In the genomic region with DNA sequence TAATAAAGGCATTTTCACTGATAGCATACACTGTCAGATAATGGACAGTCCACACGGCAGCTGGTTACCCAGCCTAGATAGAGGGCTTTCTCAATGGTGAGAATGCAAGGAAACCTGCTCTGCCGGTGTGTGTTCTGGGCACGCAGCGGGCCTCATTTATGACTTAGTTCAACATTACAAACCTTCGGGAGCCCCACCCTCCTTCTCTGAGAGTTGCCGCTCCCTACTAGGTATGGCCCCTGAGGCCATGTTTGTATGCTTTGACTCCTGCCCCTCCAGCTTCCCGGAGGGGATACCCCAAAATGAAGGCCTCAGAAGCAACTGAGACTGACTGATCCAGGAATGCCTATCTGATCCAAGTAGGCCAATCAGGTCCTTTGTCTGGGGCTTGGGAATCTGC, we compare ENCODE assay signal across 21 cellular contexts. TPM values are rescaled to one million over a fixed set of nuclear protein-coding genes. Genes with fewer than 3 reads are reported as not detected.
DNase-seq lines count a peak whose midpoint lies in the region; FAIRE-seq and TF ChIP-seq lines count a peak whose summit lies in the region.
"Had no signal": no experiment of that assay in that cellular context is flagged by ENCODE, and none has a peak within 500 bp of the region (broad histone marks: within the 10 kb centered on the region; RNA-seq: fewer than 3 reads in every experiment).

No MANE protein-coding gene starts in this region.

- H3K9ac ChIP-seq in keratinocyte (ENCODE audit: control insufficient read depth, extremely low read depth, insufficient read depth, low read length), result no peak overlapping the region
- H3K9ac ChIP-seq in smooth muscle cell (ENCODE audit: low read depth), result peak overlapping the region; percentile 34

- TF ChIP-seq CTCF in Peyer's patch (IDR thresholded peaks at IDR 0.05), result no peak
- no peak for TF ChIP-seq CTCF in keratinocyte (optimal IDR thresholded peaks at IDR 0.05 in 1 of 3, IDR thresholded peaks at IDR 0.05 in 1 of 3, conservative IDR thresholded peaks at IDR 0.05 in 1 of 3; ENCODE audit: extremely low read depth in 1 of 3, insufficient read depth in 2 of 3, low read length in 3 of 3)
- TF ChIP-seq CTCF in smooth muscle cell (IDR thresholded peaks at IDR 0.05; ENCODE audit: borderline replicate concordance, insufficient read depth, poor library complexity, severe bottlenecking), result no peak
- TF ChIP-seq CTCF in testis (IDR thresholded peaks at IDR 0.05), result no peak

- TF ChIP-seq POLR2A in Peyer's patch (IDR thresholded peaks at IDR 0.05), result no peak
- TF ChIP-seq POLR2A in testis (IDR thresholded peaks at IDR 0.05), result no peak

- H3K4me2 ChIP-seq in keratinocyte (ENCODE audit: control insufficient read depth, extremely low read depth, insufficient read depth, low read depth, low read length) (peak overlapping the region; percentile 45), smooth muscle cell (peak overlapping the region; percentile 36)

- H3K79me2 ChIP-seq in keratinocyte (ENCODE audit: control insufficient read depth, insufficient read depth, low read length), result no peaks in the 10 kb centered on the region
- H3K79me2 ChIP-seq in smooth muscle cell (ENCODE audit: low read depth), result no peaks in the 10 kb centered on the region

- dilution Hi-C loops in keratinocyte (cut with MboI; ENCODE audit: extremely low pct_ligation_motif_present, low sequenced_read_pairs), result no loop called here

- DNase-seq in HPDE6-E6E7 (ENCODE audit: extremely low spot score) (peak; percentile 67), Peyer's patch (peak in 2 of 3 donors; percentile 68 to 77), keratinocyte (ENCODE audit: low read depth, low spot score) (peak; percentile 77), smooth muscle cell (lab: John Stamatoyannopoulos, UW; ENCODE audit: unreplicated experiment) (no peak), NOMO-1 treated with DMSO at 0.1 percent for 48 hours (lab: John Stamatoyannopoulos, UW; ENCODE audit: unreplicated experiment) (no peak), testis (no peak)
- DNase-seq in activated T-cell treated with anti-CD3 and anti-CD28 coated beads, Interleukin-2, amount 50 U/mL, for 48 hours, result no peak
- DNase-seq: activated CD8-positive, alpha-beta memory T cell treated with anti-CD3 and anti-CD28 coated beads, Interleukin-2, amount 50 U/mL, for 4 hours; activated naive CD8-positive, alpha-beta T cell treated with anti-CD3 and anti-CD28 coated beads for 36 hours; CD4-positive, CD25-positive, alpha-beta regulatory T cell; effector CD8-positive, alpha-beta T cell; esophagus squamous epithelium; kidney; naive B cell; NCI-H1105; NCI-H2029; stimulated activated CD4-positive, alpha-beta T cell treated with anti-CD3 and anti-CD28 coated beads, Interleukin-12 subunit alpha, Interleukin-12 subunit beta, amount 100 ng/mL, for 4 hours had no signal

- H2AFZ ChIP-seq in keratinocyte (ENCODE audit: control insufficient read depth, low read length), result no peak overlapping the region
- H2AFZ ChIP-seq in smooth muscle cell (ENCODE audit: low read depth), result no peak overlapping the region

- H3K36me3 ChIP-seq in Peyer's patch, result no peaks in the 10 kb centered on the region
- no peaks in the 10 kb centered on the region for H3K36me3 ChIP-seq in keratinocyte (ENCODE audit: control insufficient read depth in 2 of 2, extremely low read depth in 1 of 2, insufficient read depth in 2 of 2, low read length in 2 of 2)
- no peaks in the 10 kb centered on the region for H3K36me3 ChIP-seq in smooth muscle cell (ENCODE audit: low read depth)
- H3K36me3 ChIP-seq in testis (ENCODE audit: low read depth, missing control alignments), result no peaks in the 10 kb centered on the region
- H3K36me3 ChIP-seq: esophagus squamous epithelium, gastroesophageal sphincter, vagina had no signal

- H3F3A ChIP-seq in smooth muscle cell (ENCODE audit: low read depth), result no peaks in the 10 kb centered on the region

- intact Hi-C loops in testis (cut with DNase I; ENCODE audit: low total_unique reads), result no loop called here

- H3K9me3 ChIP-seq in Peyer's patch (no peaks in the 10 kb centered on the region), keratinocyte (ENCODE audit: control insufficient read depth, low read depth, low read length) (no peaks in the 10 kb centered on the region), smooth muscle cell (replicated peaks; ENCODE audit: low read depth) (no peaks in the 10 kb centered on the region), testis (no peaks in the 10 kb centered on the region)
- H3K9me3 ChIP-seq: esophagus squamous epithelium, gastroesophageal sphincter, vagina had no signal

- no peaks in the 10 kb centered on the region for H4K20me1 ChIP-seq in keratinocyte (ENCODE audit: control insufficient read depth, extremely low read depth, insufficient read depth, low read length)
- H4K20me1 ChIP-seq in smooth muscle cell (ENCODE audit: low read depth), result no peaks in the 10 kb centered on the region

- H3K4me3 ChIP-seq in Peyer's patch (no peak overlapping the region), keratinocyte (ENCODE audit: control insufficient read depth in 2 of 3, extremely low read depth in 1 of 3, insufficient read depth in 2 of 3, low read depth in 1 of 3, low read length in 3 of 3) (no peak overlapping the region), smooth muscle cell (no peak overlapping the region), testis (no peak overlapping the region)
- H3K4me3 ChIP-seq: esophagus squamous epithelium, gastroesophageal sphincter, vagina had no signal

- H3K27ac ChIP-seq in Peyer's patch, result peak overlapping the region in 3 of 4 donors; percentile 14 to 60 (median 23)
- peak overlapping the region; percentile 0 for H3K27ac ChIP-seq in keratinocyte (ENCODE audit: control insufficient read depth, insufficient read depth, low read length)
- H3K27ac ChIP-seq in smooth muscle cell (ENCODE audit: low read depth), result peak overlapping the region; percentile 80
- H3K27ac ChIP-seq in testis, result no peak overlapping the region
- H3K27ac ChIP-seq: gastroesophageal sphincter, vagina had no signal

- peaks cover 0 to 6% (median 2%) of the 10 kb centered on the region in 4 donors for H3K4me1 ChIP-seq in Peyer's patch
- H3K4me1 ChIP-seq in keratinocyte (ENCODE audit: control insufficient read depth, extremely low read depth, insufficient read depth, low read length), result peaks cover 21% of the 10 kb centered on the region
- peaks cover 5% of the 10 kb centered on the region for H3K4me1 ChIP-seq in smooth muscle cell (ENCODE audit: low read depth)
- H3K4me1 ChIP-seq in testis, result peaks cover 4% of the 10 kb centered on the region

- H3K27me3 ChIP-seq in Peyer's patch (no peaks in the 10 kb centered on the region), keratinocyte (ENCODE audit: control insufficient read depth, extremely low read depth, insufficient read depth, low read length) (no peaks in the 10 kb centered on the region), smooth muscle cell (ENCODE audit: low read depth) (no peaks in the 10 kb centered on the region), testis (no peaks in the 10 kb centered on the region)
- H3K27me3 ChIP-seq: gastroesophageal sphincter, vagina had no signal

- WGBS in smooth muscle cell (ENCODE audit: low lambda C conversion rate), result 76% methylated on average over 7 of the region's 7 CpGs
- 95% methylated on average over 7 of the region's 7 CpGs for WGBS in testis, 2 donors

- FAIRE-seq in keratinocyte (lab: Jason Lieb, UNC), result peak; percentile 51
- FAIRE-seq: G401.6, kidney had no signal

- no peaks in the 10 kb centered on the region for H3K9me1 ChIP-seq in keratinocyte (ENCODE audit: control insufficient read depth, extremely low read depth, insufficient read depth, low read length)

RNA-seq across cellular contexts. Expression of a gene that starts 17.2 kb away (rescaled TPM):
- 10 to 100 TPM in 1 of 4 donors, 1 to 10 TPM in 1, not detected in 2; 2.7 to 15.7 TPM for total RNA-seq in Peyer's patch
- polyA plus RNA-seq in keratinocyte, result 0.29 to 0.59 TPM (median 0.58 TPM) in 3 replicates
- 1.4 TPM for polyA plus RNA-seq in keratinocyte (2011; ENCODE audit: low read depth)
- polyA plus RNA-seq in keratinocyte (2011; cell fraction: cytosol; rRNA removed), result 0.12 and 0.46 TPM in 2 replicates
- polyA plus RNA-seq in keratinocyte (2011; cell fraction: nucleus; rRNA removed), result 0.19 TPM in 1 of 2 replicates, not detected in the other
- 0.96 and 3.2 TPM in 2 replicates for polyA plus RNA-seq in keratinocyte (2012; ENCODE audit: low replicate concordance)
- polyA minus RNA-seq in keratinocyte, result 0.67 to 2.4 TPM (median 0.69 TPM) in 3 replicates
- not detected for polyA minus RNA-seq in keratinocyte (2011; cell fraction: cytosol; rRNA and poly(A)+ RNA removed)
- polyA minus RNA-seq in keratinocyte (2011; cell fraction: nucleus; rRNA and poly(A)+ RNA removed), result not detected in 2 replicates
- 2.5 and 10.1 TPM in 2 replicates for total RNA-seq in smooth muscle cell
- 6.9 and 7.4 TPM in 2 replicates for polyA plus RNA-seq in smooth muscle cell
- total RNA-seq in testis, result 10 to 100 TPM; 28.3 to 34.3 TPM
- 67.5 TPM for polyA plus RNA-seq in testis (ENCODE audit: insufficient read depth, low read depth, low replicate concordance)
- total RNA-seq: activated naive CD8-positive, alpha-beta T cell treated with anti-CD3 and anti-CD28 coated beads for 36 hours; CD4-positive, CD25-positive, alpha-beta regulatory T cell; T-helper 2 cell treated with Interferon-gamma antibody and Interleukin-4, amounts not matched to agents 100 ng/mL and 5 ng/mL, for 36 hours had no signal
- polyA plus RNA-seq: CD4-positive, CD25-positive, alpha-beta regulatory T cell had no signal

RNA-seq across cellular contexts. Expression of a gene that starts 22.9 kb away (rescaled TPM):
- 100 to 1,000 TPM in 3 of 4 donors, 10 to 100 TPM in 1; 36.3 to 229 (median 210) TPM for total RNA-seq in Peyer's patch
- 171 to 534 TPM (median 254 TPM) in 3 replicates for polyA plus RNA-seq in keratinocyte
- 42.6 TPM for polyA plus RNA-seq in keratinocyte (2011; ENCODE audit: low read depth)
- polyA plus RNA-seq in keratinocyte (2011; cell fraction: cytosol; rRNA removed), result 289 and 579 TPM in 2 replicates
- 282 and 353 TPM in 2 replicates for polyA plus RNA-seq in keratinocyte (2011; cell fraction: nucleus; rRNA removed)
- polyA plus RNA-seq in keratinocyte (2012; ENCODE audit: low replicate concordance), result 278 and 559 TPM in 2 replicates
- polyA minus RNA-seq in keratinocyte, result 278 to 1,146 TPM (median 422 TPM) in 3 replicates
- polyA minus RNA-seq in keratinocyte (2011; cell fraction: cytosol; rRNA and poly(A)+ RNA removed), result 637 TPM
- 159 and 168 TPM in 2 replicates for polyA minus RNA-seq in keratinocyte (2011; cell fraction: nucleus; rRNA and poly(A)+ RNA removed)
- total RNA-seq in smooth muscle cell, result 26.4 and 31.6 TPM in 2 replicates
- polyA plus RNA-seq in smooth muscle cell, result 41.3 and 98.8 TPM in 2 replicates
- total RNA-seq in testis, result 10 to 100 TPM; 10.8 to 21.7 TPM
- 9.5 TPM for polyA plus RNA-seq in testis (ENCODE audit: insufficient read depth, low read depth, low replicate concordance)
- total RNA-seq: CD4-positive, CD25-positive, alpha-beta regulatory T cell; T-helper 2 cell treated with Interferon-gamma antibody and Interleukin-4, amounts not matched to agents 100 ng/mL and 5 ng/mL, for 36 hours had no signal

Comparison
In these comparisons a context has a peak if more than half of its experiments do, and no peak if none do; other contexts are left out.
1. DNase-seq: peak in HPDE6-E6E7 (single experiment), Peyer's patch (2 of 3) and keratinocyte (single experiment); none in smooth muscle cell (single experiment), NOMO-1 treated with DMSO at 0.1 percent for 48 hours (single experiment), testis (single experiment) and activated T-cell treated with anti-CD3 and anti-CD28 coated beads, Interleukin-2, amount 50 U/mL, for 48 hours (0 of 2).
2. H3K27ac ChIP-seq: peak in Peyer's patch (3 of 4), keratinocyte (single experiment) and smooth muscle cell (single experiment); none in testis (0 of 2).